8 cellular contexts compared by ENCODE assay signal in genomic region chr5:177086918-177087706, GRCh38. TPM values are rescaled to one million over a fixed set of nuclear protein-coding genes. Genes with fewer than 3 reads are reported as not detected.
A peak's percentile ranks its signal among the peaks of the same experiment; 100 is the strongest.
DNase-seq lines count a peak whose midpoint lies in the region; ATAC-seq and TF ChIP-seq lines count a peak whose summit lies in the region.

No MANE protein-coding gene starts in this region.

- no peaks in the 10 kb centered on the region for H4K20me1 ChIP-seq in OCI-LY3 (ENCODE audit: insufficient read depth, low read length)

- no peaks in the 10 kb centered on the region for H3K79me2 ChIP-seq in OCI-LY3 (ENCODE audit: low read length)

- H3K9ac ChIP-seq in OCI-LY3 (ENCODE audit: low read length), result no peak overlapping the region

- peak overlapping the region; percentile 36; the same call in 1 of the 2 replicates for H2AFZ ChIP-seq in OCI-LY3 (ENCODE audit: low read depth, low read length)

- H3K4me1 ChIP-seq in OCI-LY3 (ENCODE audit: low read length) (0 out of 2 replicates have a peak, but pooled peaks cover 5% of the 10 kb centered on the region), cardiac muscle cell (ENCODE audit: low read depth) (no peaks in the 10 kb centered on the region), sigmoid colon (peaks cover 0 to 26% (median 13%) of the 10 kb centered on the region in 4 donors)

- ATAC-seq in HG02943 (IDR thresholded peaks at IDR 0.05; ENCODE audit: low read depth, unreplicated experiment), result peak; percentile 64

- H3K9me3 ChIP-seq in OCI-LY3 (ENCODE audit: insufficient read depth, low read length) (no peaks in the 10 kb centered on the region), cardiac muscle cell (ENCODE audit: low read depth) (no peaks in the 10 kb centered on the region), sigmoid colon (no peaks in the 10 kb centered on the region)

- H3K4me2 ChIP-seq in OCI-LY3 (ENCODE audit: low read length), result peak overlapping the region; percentile 71

- no peak overlapping the region for H3K27ac ChIP-seq in OCI-LY3 (ENCODE audit: low read length)
- no peak overlapping the region for H3K27ac ChIP-seq in cardiac muscle cell
- H3K27ac ChIP-seq in sigmoid colon, result peak overlapping the region in 2 of 4 donors; percentile 27 to 44

- DNase-seq in NCI-H524 (lab: John Stamatoyannopoulos, UW), result peak; percentile 8 to 37
- DNase-seq in NCI-H524 treated with DMSO at 0.1 percent for 48 hours (lab: John Stamatoyannopoulos, UW), result no peak
- peak; percentile 16 to 46 for DNase-seq in activated T-helper 1 cell treated with anti-CD3 and anti-CD28 coated beads, Interleukin-2, amount 50 U/mL, for 16 hours (ENCODE audit: low read depth in 1 of 2, low spot score in 1 of 2)
- DNase-seq in cardiac muscle cell (ENCODE audit: low read depth in 1 of 2, low spot score in 1 of 2), result peak in 1 of 2 donors; percentile 36
- DNase-seq in sigmoid colon, result no peak
- DNase-seq in occipital lobe (lab: John Stamatoyannopoulos, UW), result no peak

- intact Hi-C loops in sigmoid colon (cut with DNase I), result no loop called here

- H3K36me3 ChIP-seq in OCI-LY3 (replicated peaks; ENCODE audit: low read depth, low read length) (no peaks in the 10 kb centered on the region), cardiac muscle cell (no peaks in the 10 kb centered on the region), sigmoid colon (no peaks in the 10 kb centered on the region)

- WGBS in sigmoid colon, 2 donors, result 1 to 3% methylated on average over 60 of the region's 60 CpGs

- TF ChIP-seq POLR2A in sigmoid colon (IDR thresholded peaks at IDR 0.05), result no peak

- TF ChIP-seq EP300 in sigmoid colon (IDR thresholded peaks at IDR 0.05), result no peak

- H3K27me3 ChIP-seq in OCI-LY3 (ENCODE audit: low read depth, low read length) (peaks cover 27% of the 10 kb centered on the region), cardiac muscle cell (peaks cover 20% of the 10 kb centered on the region), sigmoid colon (peaks cover 0 to 45% (median 26%) of the 10 kb centered on the region in 3 donors)

- TF ChIP-seq CTCF in OCI-LY3 (IDR thresholded peaks at IDR 0.05; ENCODE audit: low read depth, low read length), result peak; percentile 54
- peak; percentile 55 for TF ChIP-seq CTCF in cardiac muscle cell (IDR thresholded peaks at IDR 0.05; ENCODE audit: low read depth, low read length)
- peak in 3 of 4 experiments; percentile 40 to 51 (median 46) for TF ChIP-seq CTCF in sigmoid colon (IDR thresholded peaks at IDR 0.05)

- peak overlapping the region; percentile 77 for H3K4me3 ChIP-seq in OCI-LY3 (ENCODE audit: low read length)
- H3K4me3 ChIP-seq in cardiac muscle cell, result peak overlapping the region; percentile 11
- peak overlapping the region; percentile 11 to 50 (median 44) for H3K4me3 ChIP-seq in sigmoid colon

RNA-seq across cellular contexts. Expression of gene FGFR4, which starts 0.4 kb away (rescaled TPM):
- total RNA-seq in cardiac muscle cell, result 1.1 and 2.8 TPM in 2 replicates
- polyA plus RNA-seq in cardiac muscle cell, result 0.96 and 1.8 TPM in 2 replicates
- 10 to 100 TPM in 1 of 4 donors, 1 to 10 TPM in 3; 3.0 to 11.8 (median 6.1) TPM for total RNA-seq in sigmoid colon
- polyA plus RNA-seq in sigmoid colon, result 10 to 100 TPM in 1 of 3 donors, 1 to 10 TPM in 2; 4.9 to 45.0 (median 6.6) TPM
- 1.6 TPM for total RNA-seq in occipital lobe

RNA-seq across cellular contexts. Expression of gene NSD1, which starts 46.5 kb away (rescaled TPM):
- 29.7 and 37.9 TPM in 2 replicates for total RNA-seq in cardiac muscle cell
- 37.8 and 44.0 TPM in 2 replicates for polyA plus RNA-seq in cardiac muscle cell
- total RNA-seq in sigmoid colon, result 10 to 100 TPM; 34.6 to 41.5 (median 36.5) TPM
- 10 to 100 TPM in 1 of 3 donors, 1 to 10 TPM in 2; 3.0 to 21.1 (median 5.8) TPM for polyA plus RNA-seq in sigmoid colon
- total RNA-seq in occipital lobe, result 89.8 TPM

Comparison
In these comparisons a context has a peak if more than half of its experiments do, and no peak if none do; other contexts are left out.
1. DNase-seq: peak in NCI-H524 (2 of 2) and activated T-helper 1 cell treated with anti-CD3 and anti-CD28 coated beads, Interleukin-2, amount 50 U/mL, for 16 hours (2 of 2); none in NCI-H524 treated with DMSO at 0.1 percent for 48 hours (single experiment), sigmoid colon (single experiment) and occipital lobe (single experiment).
2. H3K4me3 ChIP-seq: peak in every context shown above with its lines; median percentile 77 in OCI-LY3; 44 in sigmoid colon; 11 in cardiac muscle cell.
3. Peak in every context shown above with its lines, with median percentiles within 50 percentile points of each other: CTCF ChIP-seq.